8 cellular contexts compared by ENCODE assay signal in genomic region chr15:49620658-49621326, GRCh38. TPM values are rescaled to one million over a fixed set of nuclear protein-coding genes. Genes with fewer than 3 reads are reported as not detected.
A peak's percentile ranks its signal among the peaks of the same experiment; 100 is the strongest.
DNase-seq lines count a peak whose midpoint lies in the region; ATAC-seq and TF ChIP-seq lines count a peak whose summit lies in the region.

Gene DTWD1 (plus strand): TSS chr15:49621048. CDS start chr15:49625168, 4,120 bp downstream.
A gene with protein sequence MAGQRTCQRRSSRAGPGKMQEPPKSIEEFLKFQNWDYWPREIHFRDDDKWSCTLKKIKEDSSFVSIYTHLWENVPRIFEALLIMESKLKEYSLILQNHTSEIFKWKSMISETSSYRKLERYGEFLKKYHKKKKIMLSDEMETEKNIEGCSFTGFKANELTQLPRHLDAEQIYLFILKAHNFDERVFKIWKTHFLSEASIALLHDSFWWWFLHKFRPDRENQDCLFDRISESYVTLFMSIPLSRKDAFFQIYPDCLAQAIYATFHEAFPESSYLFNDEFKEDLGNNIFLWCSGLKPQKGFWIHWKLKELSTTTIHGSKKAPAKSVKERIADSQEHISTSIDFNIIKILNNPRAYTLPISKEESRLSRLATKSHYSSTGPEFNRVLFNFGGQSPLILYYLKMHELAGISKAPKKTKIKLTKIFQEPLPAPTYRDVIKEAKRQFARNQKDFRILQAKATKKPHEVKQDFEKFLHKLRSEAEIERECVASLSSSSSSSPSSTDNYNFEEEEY (minus strand): TSS chr15:49620818. CDS start chr15:49615171, 5,647 bp downstream.

- no peaks in the 10 kb centered on the region for H3K27me3 ChIP-seq in prostate gland (replicated peaks; ENCODE audit: insufficient read depth)

- H3K4me3 ChIP-seq in prostate gland = peak within 1 kb of the TSS; percentile 62 to 63
- peak within 1 kb of the TSS; percentile 59 for H3K4me3 ChIP-seq in urinary bladder (ENCODE audit: low read depth, low read length)

- peak; percentile 94 for TF ChIP-seq POLR2A in GM15510 (IDR thresholded peaks at IDR 0.05; ENCODE audit: borderline replicate concordance, extremely low read depth, insufficient read length)
- TF ChIP-seq POLR2A in prostate gland (IDR thresholded peaks at IDR 0.05) = peak; percentile 72

- TF ChIP-seq CTCF in prostate gland (IDR thresholded peaks at IDR 0.05) = peak in 2 of 4 experiments; percentile 11 to 17

- no peaks in the 10 kb centered on the region for H3K36me3 ChIP-seq in prostate gland
- H3K36me3 ChIP-seq in urinary bladder (ENCODE audit: insufficient read depth) = no peaks in the 10 kb centered on the region

- intact Hi-C loops in left ventricle myocardium superior (cut with micrococcal nuclease) = no loop called here
- intact Hi-C loops in prostate gland (cut with DNase I) = loop anchor here (5.0 to 10.0 kb wide), 4 partner anchors 193 to 386 kb away; no protein-coding TSS in a partner anchor

- WGBS in prostate gland = under 1% methylated on average over 49 of the region's 59 CpGs
- under 1% methylated on average over 59 of the region's 59 CpGs for WGBS in urinary bladder

- H3K27ac ChIP-seq in prostate gland (peak within 1 kb of the TSS; percentile 86 to 87), urinary bladder (ENCODE audit: low read depth) (peak within 1 kb of the TSS; percentile 88)

- no peaks in the 10 kb centered on the region for H3K9me3 ChIP-seq in prostate gland

- DNase-seq in NCI-H146 treated with DMSO at 0.1 percent for 48 hours (lab: John Stamatoyannopoulos, UW; ENCODE audit: unreplicated experiment) (peak; percentile 85), T-helper 1 cell (peak; percentile 84 to 98 (median 90)), amygdala (lab: John Stamatoyannopoulos, UW) (peak; percentile 55 to 96 (median 92)), left ventricle myocardium superior (peak; percentile 98), prostate gland (ENCODE audit: low spot score) (peak; percentile 95)

- peak; percentile 97 for ATAC-seq in HG02884 (IDR thresholded peaks at IDR 0.05; ENCODE audit: unreplicated experiment)
- ATAC-seq in left ventricle myocardium superior = peak; percentile 100

- H3K4me1 ChIP-seq in prostate gland (replicated peaks) (no peaks in the 10 kb centered on the region), urinary bladder (ENCODE audit: insufficient read depth) (no peaks in the 10 kb centered on the region)

RNA-seq across cellular contexts. Expression of gene DTWD1, which starts in this region (rescaled TPM):
- total RNA-seq in left ventricle myocardium superior = 21.8 TPM
- total RNA-seq in prostate gland = 10 to 100 TPM; 16.6 to 21.1 TPM
- total RNA-seq in urinary bladder = 73.7 TPM
- polyA plus RNA-seq in urinary bladder = 34.7 TPM

RNA-seq across cellular contexts. Expression of the second gene that starts in this region (rescaled TPM):
- 15.6 TPM for total RNA-seq in left ventricle myocardium superior
- total RNA-seq in prostate gland = 10 to 100 TPM in 1 of 2 donors, 1 to 10 TPM in 1; 8.3 to 12.9 TPM
- 19.9 TPM for total RNA-seq in urinary bladder
- 11.9 TPM for polyA plus RNA-seq in urinary bladder

Comparison
In these comparisons a context has a peak if more than half of its experiments do, and no peak if none do; other contexts are left out.
1. Peak in every context shown above with its lines: DNase-seq, ATAC-seq, H3K4me3 ChIP-seq and H3K27ac ChIP-seq.